In genomic region chr10:24556746-24557742, GRCh38 we compare ENCODE assay signal across 8 cellular contexts.
DNase-seq lines count a peak whose midpoint lies in the region; ATAC-seq and TF ChIP-seq lines count a peak whose summit lies in the region.

No MANE protein-coding gene starts in this region.

- ATAC-seq in HG03045 (IDR thresholded peaks at IDR 0.05; ENCODE audit: unreplicated experiment), result peak; percentile 46
- ATAC-seq in omental fat pad (ENCODE audit: low FRiP score), result no peak

- DNase-seq in AG08395 (ENCODE audit: low spot score), result peak; percentile 63
- peak; percentile 6 for DNase-seq in GM04503 (ENCODE audit: low read depth)
- peak; percentile 1 for DNase-seq in OCI-M2 (lab: John Stamatoyannopoulos, UW; ENCODE audit: unreplicated experiment)
- DNase-seq in dermis microvascular lymphatic vessel endothelial cell (ENCODE audit: low read depth in 2 of 2), result peak; percentile 20 to 71
- peak; percentile 55 to 78 for DNase-seq in lung microvascular endothelial cell (ENCODE audit: low read depth in 2 of 2)
- DNase-seq in HuH-7 (ENCODE audit: low spot score), result no peak
- DNase-seq in omental fat pad (ENCODE audit: low spot score), result no peak

- TF ChIP-seq CTCF in omental fat pad (IDR thresholded peaks at IDR 0.05), result no peak

Comparison
In these comparisons a context has a peak if more than half of its experiments do, and no peak if none do; other contexts are left out.
1. DNase-seq: peak in AG08395 (single experiment), GM04503 (single experiment), OCI-M2 (single experiment), dermis microvascular lymphatic vessel endothelial cell (2 of 2) and lung microvascular endothelial cell (2 of 2); none in HuH-7 (single experiment) and omental fat pad (single experiment).